Comparison of ENCODE assay signal across 8 cellular contexts in genomic region chr7:49852619-49853462, GRCh38.
DNase-seq lines count a peak whose midpoint lies in the region; ATAC-seq and TF ChIP-seq lines count a peak whose summit lies in the region.

No MANE protein-coding gene starts in this region.

- H3K9me3 ChIP-seq in HEK293 (ENCODE audit: control insufficient read depth, insufficient read depth, low read depth, low read length) (no peaks in the 10 kb centered on the region), MG63 (no peaks in the 10 kb centered on the region), SJCRH30 (replicated peaks) (no peaks in the 10 kb centered on the region), mucosa of descending colon (no peaks in the 10 kb centered on the region)

- DNase-seq in ACHN (peak; percentile 72), MG63 (peak; percentile 22), SJCRH30 (peak; percentile 22 to 72), epithelial cell of prostate (ENCODE audit: low read depth, low spot score) (peak; percentile 6), mucosa of descending colon (peak in 1 of 3 donors; percentile 50)

- H3K27me3 ChIP-seq in MG63: no peaks in the 10 kb centered on the region
- H3K27me3 ChIP-seq in SJCRH30: no peaks in the 10 kb centered on the region; the same call in 1 of the 2 replicates

- H3K36me3 ChIP-seq in HEK293 (ENCODE audit: control insufficient read depth in 2 of 2, insufficient read depth in 1 of 2, low read length in 2 of 2) (no peaks in the 10 kb centered on the region), MG63 (no peaks in the 10 kb centered on the region), SJCRH30 (no peaks in the 10 kb centered on the region), mucosa of descending colon (ENCODE audit: low read depth) (no peaks in the 10 kb centered on the region)

- no peaks in the 10 kb centered on the region for H3K4me1 ChIP-seq in HEK293 (ENCODE audit: control insufficient read depth, insufficient read depth, low read length)
- H3K4me1 ChIP-seq in SJCRH30: no peaks in the 10 kb centered on the region
- H3K4me1 ChIP-seq in mucosa of descending colon (ENCODE audit: low read depth): no peaks in the 10 kb centered on the region

- H3K4me3 ChIP-seq in HEK293 (ENCODE audit: low read depth, low read length) (no peak overlapping the region), MG63 (no peak overlapping the region), SJCRH30 (no peak overlapping the region), mucosa of descending colon (no peak overlapping the region)

- H3K27ac ChIP-seq in HEK293 (ENCODE audit: extremely low read depth, low read depth, low read length) (no peak overlapping the region), SJCRH30 (no peak overlapping the region), epithelial cell of prostate (no peak overlapping the region)

- CTCF ChIA-PET in HEK293 (lab: Yijun Ruan, JAX): interaction anchor here (0.5 to 0.8 kb wide), 4 partner anchors 14 to 276 kb away, joined by 3 read pairs; no protein-coding TSS in a partner anchor

- POLR2A ChIA-PET in HEK293 (lab: Yijun Ruan, JAX): no interaction called here

- ATAC-seq in mucosa of descending colon (peak; percentile 69), HG03196 (IDR thresholded peaks at IDR 0.05; ENCODE audit: unreplicated experiment) (no peak)

- intact Hi-C loops in mucosa of descending colon (cut with DNase I, micrococcal nuclease): loop anchor here in 1 of 2 donors (10.0 kb wide), 1 partner anchor 1558 kb away; no protein-coding TSS in a partner anchor

- in situ Hi-C loops in ACHN (cut with HindIII; ENCODE audit: low pct_ligation_motif_present, low pct_unique_long_range_greater_than_20kb, low sequenced_read_pairs): no loop called here

- TF ChIP-seq CTCF in GM12872 (IDR thresholded peaks at IDR 0.05; ENCODE audit: insufficient read depth, low read depth, low read length) (peak; percentile 86), HEK293 (tag by site-specific recombination; IDR thresholded peaks at IDR 0.05) (no peak), mucosa of descending colon (IDR thresholded peaks at IDR 0.05) (peak; percentile 37)

TF ChIP-seq in HEK293, 187 proteins besides CTCF, POLR2A, EP300 and RAD21:
- TF ChIP-seq ZNF654 (tag by site-specific recombination; IDR thresholded peaks at IDR 0.05; ENCODE audit: low read depth) (peak; percentile 80), ZNF2 (tag by site-specific recombination; IDR thresholded peaks at IDR 0.05) (no peak)
